ENCODE assay signal across 32 cellular contexts in the genomic region with DNA sequence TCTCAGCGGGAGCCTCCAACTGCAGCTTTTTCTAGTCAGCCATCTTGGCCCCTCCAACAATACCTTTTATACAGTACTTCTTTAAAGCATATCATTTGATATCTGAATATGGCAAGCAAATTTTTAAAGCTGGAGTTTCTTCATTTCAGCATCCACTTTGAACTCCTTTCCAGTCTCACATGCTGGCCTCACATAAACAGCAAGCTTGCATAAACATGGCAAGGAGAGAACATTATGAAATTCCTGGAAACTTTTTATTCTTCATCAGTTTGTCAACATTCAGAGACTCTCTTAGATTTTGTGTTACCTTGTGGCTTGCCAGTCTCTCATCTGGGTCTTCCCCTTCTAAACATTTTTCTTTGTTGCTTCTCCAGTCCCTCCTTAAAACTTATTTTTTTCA.
"Had no signal": no experiment of that assay in that cellular context is flagged by ENCODE, and none has a peak within 500 bp of the region (broad histone marks: within the 10 kb centered on the region; RNA-seq: fewer than 3 reads in every experiment).

No MANE protein-coding gene starts in this region.

- H3K27me3 Mint-ChIP-seq: central memory CD8-positive, alpha-beta T cell; effector memory CD8-positive, alpha-beta T cell; naive B cell; natural killer cell treated with Interleukin-12 subunit alpha and Interleukin-12 subunit beta and Interleukin-15 and Interleukin-18, amount 100 ng/mL, for 72 hours; stimulated activated memory B cell treated with anti-CD40 and anti-IgM and Interleukin-4, amounts not matched to agents 10 μg/mL and 1 μg/mL and 100 μg/mL, for 72 hours had no signal

- H3K27me3 ChIP-seq: right atrium auricular region, sigmoid colon, spleen, testis, tibial artery had no signal

- H3K9me3 ChIP-seq: lower lobe of right lung, mucosa of descending colon, prostate gland, sigmoid colon, testis, tibial artery had no signal

- FAIRE-seq: endometrium had no signal

- DNase-seq: dermis blood vessel endothelial cell; effector memory CD8-positive, alpha-beta T cell; erythroblast; foreskin melanocyte; glutamatergic neuron; heart right ventricle; hippocampal formation; islet precursor cell; kidney glomerular epithelial cell; left colon; left ventricle myocardium superior; lower lobe of right lung; mucosa of descending colon; naive B cell; nucleus accumbens; sigmoid colon; spleen; stimulated activated CD4-positive, alpha-beta T cell treated with anti-CD3 and anti-CD28 coated beads, Interleukin-4, amount 100 ng/mL, for 4 hours; stimulated activated naive CD8-positive, alpha-beta T cell treated with anti-CD3 and anti-CD28 coated beads, Interleukin-15, Interleukin-2, amounts not matched to agents 100 U/mL and 50 U/mL, for 24 hours; substantia nigra; testis; tibial artery had no signal

- H3K4me3 ChIP-seq: coronary artery, heart right ventricle, lower lobe of right lung, mucosa of descending colon, prostate gland, right atrium auricular region, sigmoid colon, skin epidermis, spleen, testis, tibial artery had no signal

- H3K4me1 ChIP-seq: heart right ventricle, lower lobe of right lung, prostate gland, right atrium auricular region, spleen, testis, tibial artery had no signal

- ATAC-seq: effector memory CD8-positive, alpha-beta T cell; heart right ventricle; left colon; left ventricle myocardium superior; lower lobe of right lung; mucosa of descending colon; natural killer cell treated with Interleukin-12 subunit alpha and Interleukin-12 subunit beta and Interleukin-15 and Interleukin-18, amount 100 ng/mL, for 72 hours; stimulated activated memory B cell treated with anti-CD40 and anti-IgM and Interleukin-4, amounts not matched to agents 10 μg/mL and 1 μg/mL and 100 μg/mL, for 72 hours; stimulated activated naive CD8-positive, alpha-beta T cell treated with anti-CD3 and anti-CD28 coated beads, Interleukin-15, Interleukin-2, amounts not matched to agents 100 U/mL and 50 U/mL, for 24 hours had no signal

- H3K4me3 Mint-ChIP-seq: central memory CD8-positive, alpha-beta T cell; effector memory CD8-positive, alpha-beta T cell; naive B cell; natural killer cell treated with Interleukin-12 subunit alpha and Interleukin-12 subunit beta and Interleukin-15 and Interleukin-18, amount 100 ng/mL, for 72 hours; neural crest cell; stimulated activated memory B cell treated with anti-CD40 and anti-IgM and Interleukin-4, amounts not matched to agents 10 μg/mL and 1 μg/mL and 100 μg/mL, for 72 hours; type B pancreatic cell had no signal

- H3K36me3 ChIP-seq: heart right ventricle, lower lobe of right lung, prostate gland, right atrium auricular region, sigmoid colon, spleen, tibial artery had no signal

- H3K4me1 Mint-ChIP-seq: central memory CD8-positive, alpha-beta T cell; naive B cell; neural crest cell; stimulated activated memory B cell treated with anti-CD40 and anti-IgM and Interleukin-4, amounts not matched to agents 10 μg/mL and 1 μg/mL and 100 μg/mL, for 72 hours had no signal

- H3K27ac ChIP-seq: coronary artery, heart right ventricle, lower lobe of right lung, prostate gland, right atrium auricular region, sigmoid colon, skin epidermis, spleen, testis, tibial artery had no signal

- H3K36me3 Mint-ChIP-seq: naive B cell; stimulated activated memory B cell treated with anti-CD40 and anti-IgM and Interleukin-4, amounts not matched to agents 10 μg/mL and 1 μg/mL and 100 μg/mL, for 72 hours; type B pancreatic cell had no signal

- H3K27ac Mint-ChIP-seq: effector memory CD8-positive, alpha-beta T cell; naive B cell; natural killer cell treated with Interleukin-12 subunit alpha and Interleukin-12 subunit beta and Interleukin-15 and Interleukin-18, amount 100 ng/mL, for 72 hours; stimulated activated memory B cell treated with anti-CD40 and anti-IgM and Interleukin-4, amounts not matched to agents 10 μg/mL and 1 μg/mL and 100 μg/mL, for 72 hours; type B pancreatic cell had no signal
